In the genomic region with DNA sequence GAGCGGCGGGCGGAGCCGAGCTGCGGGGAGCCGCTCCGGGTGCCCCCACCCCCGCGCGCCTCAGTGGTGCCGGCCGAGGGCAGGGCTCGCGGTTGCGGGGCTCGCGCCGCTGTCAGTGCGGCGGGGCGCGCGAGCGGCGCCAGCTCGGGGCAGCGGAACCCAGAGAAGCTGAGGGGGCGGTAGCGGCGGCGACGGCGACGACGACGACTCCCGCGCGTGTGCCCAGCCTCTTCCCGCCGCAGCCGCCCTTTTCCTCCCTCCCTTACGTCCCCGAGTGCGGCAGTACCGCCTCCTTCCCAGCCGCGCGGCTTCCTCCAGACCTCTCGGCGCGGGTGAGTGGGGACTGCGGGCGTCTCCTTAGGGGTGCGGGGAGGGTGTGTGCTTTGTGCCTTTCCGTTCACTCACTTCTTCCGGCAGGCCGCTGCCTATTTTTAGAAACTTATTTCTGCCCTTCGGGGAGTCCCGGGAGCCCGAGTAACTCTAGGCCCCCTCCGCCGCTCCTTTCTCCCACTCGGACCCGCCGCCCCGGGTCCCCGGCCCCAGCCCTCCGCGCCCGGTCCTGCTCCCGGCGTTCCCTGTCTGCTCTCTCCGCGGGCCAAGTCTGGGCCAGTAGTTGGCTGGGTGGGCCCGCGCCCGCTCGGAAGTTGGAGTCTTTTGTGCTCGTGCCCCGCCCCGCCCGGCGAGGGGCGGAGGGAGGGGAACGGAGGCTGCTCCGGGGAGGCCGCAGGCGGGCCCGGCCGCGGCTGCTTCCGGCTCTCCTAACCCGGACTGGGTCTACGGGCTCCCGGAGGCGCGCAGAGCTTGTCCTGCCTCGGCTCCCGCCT, we compare ENCODE assay signal across 1 cellular context.
TF ChIP-seq lines count a peak whose summit lies in the region.

Gene RALY (plus strand): TSS at position 112 of the 824 bp plus-strand sequence. CDS start 78,164 bp downstream, outside the sequence.

TF ChIP-seq in SK-N-SH, 30 proteins besides CTCF, POLR2A, EP300 and RAD21 (continued from another document):
- TF ChIP-seq SMC3 (IDR thresholded peaks at IDR 0.05; ENCODE audit: low read depth, low read length) (no peak), ELF1 (IDR thresholded peaks at IDR 0.05) (peak; percentile 57), ZBTB33 (IDR thresholded peaks at IDR 0.05; ENCODE audit: borderline replicate concordance, low read depth) (no peak), POLR2AphosphoS5 (IDR thresholded peaks at IDR 0.05; ENCODE audit: low read depth, low read length) (peak; percentile 77), PBX3 (IDR thresholded peaks at IDR 0.05) (no peak), FOXM1 (IDR thresholded peaks at IDR 0.05; ENCODE audit: low read depth) (no peak), RXRA (IDR thresholded peaks at IDR 0.05; ENCODE audit: borderline replicate concordance, low read depth) (no peak), NRF1 (IDR thresholded peaks at IDR 0.05; ENCODE audit: low read depth, low read length) (peak; percentile 33; the same call in 1 of the 2 replicates), EZH2phosphoT487 (IDR thresholded peaks at IDR 0.05; ENCODE audit: borderline replicate concordance, low read depth) (no peak), FOXJ3 (CRISPR knock-in tag; IDR thresholded peaks at IDR 0.05) (no peak), MXI1 (IDR thresholded peaks at IDR 0.05; ENCODE audit: low read depth, low read length) (peak; percentile 52; the same call in 1 of the 2 replicates), CHD2 (IDR thresholded peaks at IDR 0.05; ENCODE audit: low read length, partially characterized antibody) (no peak), MEF2A (IDR thresholded peaks at IDR 0.05; ENCODE audit: borderline replicate concordance, low read depth) (no peak), GABPA (IDR thresholded peaks at IDR 0.05; ENCODE audit: low read depth) (peak; percentile 61), FOSL2 (IDR thresholded peaks at IDR 0.05; ENCODE audit: borderline replicate concordance, low read depth) (no peak), RCOR1 (IDR thresholded peaks at IDR 0.05; ENCODE audit: low read length) (no peak)
- TF ChIP-seq, protein P1, sequence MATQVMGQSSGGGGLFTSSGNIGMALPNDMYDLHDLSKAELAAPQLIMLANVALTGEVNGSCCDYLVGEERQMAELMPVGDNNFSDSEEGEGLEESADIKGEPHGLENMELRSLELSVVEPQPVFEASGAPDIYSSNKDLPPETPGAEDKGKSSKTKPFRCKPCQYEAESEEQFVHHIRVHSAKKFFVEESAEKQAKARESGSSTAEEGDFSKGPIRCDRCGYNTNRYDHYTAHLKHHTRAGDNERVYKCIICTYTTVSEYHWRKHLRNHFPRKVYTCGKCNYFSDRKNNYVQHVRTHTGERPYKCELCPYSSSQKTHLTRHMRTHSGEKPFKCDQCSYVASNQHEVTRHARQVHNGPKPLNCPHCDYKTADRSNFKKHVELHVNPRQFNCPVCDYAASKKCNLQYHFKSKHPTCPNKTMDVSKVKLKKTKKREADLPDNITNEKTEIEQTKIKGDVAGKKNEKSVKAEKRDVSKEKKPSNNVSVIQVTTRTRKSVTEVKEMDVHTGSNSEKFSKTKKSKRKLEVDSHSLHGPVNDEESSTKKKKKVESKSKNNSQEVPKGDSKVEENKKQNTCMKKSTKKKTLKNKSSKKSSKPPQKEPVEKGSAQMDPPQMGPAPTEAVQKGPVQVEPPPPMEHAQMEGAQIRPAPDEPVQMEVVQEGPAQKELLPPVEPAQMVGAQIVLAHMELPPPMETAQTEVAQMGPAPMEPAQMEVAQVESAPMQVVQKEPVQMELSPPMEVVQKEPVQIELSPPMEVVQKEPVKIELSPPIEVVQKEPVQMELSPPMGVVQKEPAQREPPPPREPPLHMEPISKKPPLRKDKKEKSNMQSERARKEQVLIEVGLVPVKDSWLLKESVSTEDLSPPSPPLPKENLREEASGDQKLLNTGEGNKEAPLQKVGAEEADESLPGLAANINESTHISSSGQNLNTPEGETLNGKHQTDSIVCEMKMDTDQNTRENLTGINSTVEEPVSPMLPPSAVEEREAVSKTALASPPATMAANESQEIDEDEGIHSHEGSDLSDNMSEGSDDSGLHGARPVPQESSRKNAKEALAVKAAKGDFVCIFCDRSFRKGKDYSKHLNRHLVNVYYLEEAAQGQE (IDR thresholded peaks at IDR 0.05; ENCODE audit: low read depth, low read length): peak; percentile 48; the same call in 1 of the 2 replicates
- TF ChIP-seq, protein P2, sequence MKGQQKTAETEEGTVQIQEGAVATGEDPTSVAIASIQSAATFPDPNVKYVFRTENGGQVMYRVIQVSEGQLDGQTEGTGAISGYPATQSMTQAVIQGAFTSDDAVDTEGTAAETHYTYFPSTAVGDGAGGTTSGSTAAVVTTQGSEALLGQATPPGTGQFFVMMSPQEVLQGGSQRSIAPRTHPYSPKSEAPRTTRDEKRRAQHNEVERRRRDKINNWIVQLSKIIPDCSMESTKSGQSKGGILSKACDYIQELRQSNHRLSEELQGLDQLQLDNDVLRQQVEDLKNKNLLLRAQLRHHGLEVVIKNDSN (IDR thresholded peaks at IDR 0.05; ENCODE audit: borderline replicate concordance, low read depth): 0 out of 2 replicates have a peak, but pooled peaks have one; percentile 32
